19 cellular contexts compared by ENCODE assay signal in the genomic region with DNA sequence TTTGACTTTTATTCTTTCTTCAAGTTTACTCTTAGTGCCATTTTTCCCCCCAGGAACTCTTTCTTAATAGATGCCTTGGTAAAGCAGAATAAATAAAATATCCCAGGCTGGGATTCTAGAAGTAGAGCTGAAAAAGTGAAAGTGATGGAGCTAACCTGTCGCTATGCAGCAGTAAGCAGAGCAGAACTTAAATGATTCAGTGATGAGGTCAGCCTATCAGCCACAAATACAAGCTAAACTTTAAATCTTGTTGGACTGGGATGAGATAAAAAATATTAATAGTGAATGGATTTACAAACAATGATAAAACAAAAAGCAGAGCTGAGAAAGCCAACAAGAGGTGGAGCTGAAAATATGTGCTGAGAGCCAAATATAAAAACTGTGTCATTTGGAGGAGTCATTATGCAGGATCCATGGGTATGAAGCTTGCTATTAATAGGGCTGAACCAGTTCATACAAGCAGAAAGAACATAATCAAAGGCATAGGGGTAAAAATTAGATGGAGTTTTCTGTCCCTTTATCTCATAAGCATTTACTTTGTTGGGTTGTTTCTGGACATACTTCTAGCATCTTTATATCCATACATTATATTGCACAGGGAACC.
"Had no signal": no experiment of that assay in that cellular context is flagged by ENCODE, and none has a peak within 500 bp of the region (broad histone marks: within the 10 kb centered on the region; RNA-seq: fewer than 3 reads in every experiment).

No MANE protein-coding gene starts in this region.

- H3K4me1 ChIP-seq: gastroesophageal sphincter, right atrium auricular region, suprapubic skin, transverse colon, uterus had no signal

- H3K4me2 ChIP-seq: hepatocyte had no signal

- DNase-seq: activated B cell treated with CpG ODN at 0.5 μM for 24 hours; activated CD4-positive, alpha-beta memory T cell treated with anti-CD3 and anti-CD28 coated beads for 36 hours; activated CD4-positive, alpha-beta T cell treated with anti-CD3 and anti-CD28 coated beads for 4 hours; activated gamma-delta T cell treated with Interleukin-2 at 50 U/mL for 16 hours; activated T-cell treated with anti-CD3 and anti-CD28 coated beads for 4 hours; amniotic stem cell; naive B cell; small intestine; stimulated activated CD4-positive, alpha-beta T cell treated with anti-CD3 and anti-CD28 coated beads, Interleukin-15, amount 100 ng/mL, for 24 hours; stimulated activated CD4-positive, alpha-beta T cell treated with anti-CD3 and anti-CD28 coated beads, Interleukin-2, amount 100 ng/mL, for 48 hours; stimulated activated naive CD8-positive, alpha-beta T cell treated with anti-CD3 and anti-CD28 coated beads, Interleukin-15, amount 100 ng/mL, for 72 hours; T-cell; transverse colon; uterus had no signal

- H3K36me3 ChIP-seq: gastroesophageal sphincter, right atrium auricular region, suprapubic skin, transverse colon, uterus had no signal

- H3K9me3 ChIP-seq: gastroesophageal sphincter, right atrium auricular region, suprapubic skin, transverse colon, uterus had no signal

- H2AFZ ChIP-seq: hepatocyte had no signal

- H3K27ac ChIP-seq: coronary artery, gastroesophageal sphincter, hepatocyte, right atrium auricular region, suprapubic skin, transverse colon, uterus had no signal

- H3K4me3 ChIP-seq: coronary artery, gastroesophageal sphincter, hepatocyte, right atrium auricular region, suprapubic skin, transverse colon, uterus had no signal

- H3K27me3 ChIP-seq: gastroesophageal sphincter, hepatocyte, right atrium auricular region, suprapubic skin, transverse colon, uterus had no signal
